ENCODE assay signal across 22 cellular contexts in the genomic region with DNA sequence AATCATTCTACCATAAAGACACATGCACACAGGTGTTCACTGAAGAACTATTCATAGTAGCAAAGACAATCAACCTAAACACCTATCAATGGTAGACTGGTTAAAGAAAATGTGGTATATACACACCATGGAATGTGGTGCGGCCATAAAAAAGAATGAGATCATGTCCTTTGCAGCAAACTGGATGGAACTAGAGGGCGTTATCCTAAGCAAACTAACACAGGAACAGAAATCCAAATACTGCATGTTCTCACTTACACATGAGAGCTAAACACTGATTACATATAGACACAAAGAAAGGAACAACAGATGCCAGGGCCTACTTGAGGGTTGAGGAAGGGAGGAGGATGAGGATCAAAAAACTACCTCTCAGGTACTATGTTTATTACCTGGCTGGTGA.
"Had no signal": no experiment of that assay in that cellular context is flagged by ENCODE, and none has a peak within 500 bp of the region (broad histone marks: within the 10 kb centered on the region; RNA-seq: fewer than 3 reads in every experiment).

No MANE protein-coding gene starts in this region.

- FAIRE-seq: TTC549 had no signal

- ATAC-seq: activated CD8-positive, alpha-beta T cell treated with anti-CD3 and anti-CD28 coated beads for 36 hours; body of pancreas; Panc1 had no signal

- DNase-seq: activated CD4-positive, alpha-beta T cell treated with anti-CD3 and anti-CD28 coated beads, Interleukin-2, amount 10 ng/mL, durations not matched to agents 24 days and 14 days; activated CD4-positive, alpha-beta T cell treated with anti-CD3 and anti-CD28 coated beads, Interleukin-2, amount 50 U/mL, for 4 hours; activated CD8-positive, alpha-beta T cell treated with anti-CD3 and anti-CD28 coated beads for 36 hours; activated gamma-delta T cell; activated naive CD4-positive, alpha-beta T cell treated with Interleukin-2 at 50 U/mL for 16 hours; activated naive CD8-positive, alpha-beta T cell treated with anti-CD3 and anti-CD28 coated beads, Interleukin-2, amount 10 ng/mL, durations not matched to agents 7 days and 5 days; activated T-cell treated with anti-CD3 and anti-CD28 coated beads, Interleukin-2, amount 50 U/mL, for 24 hours; amygdala; body of pancreas; Kasumi-1; MG63; NCI-H1048; NCI-H1105 treated with DMSO at 0.1 percent for 48 hours; NCI-H1436; NCI-H1694; NCI-H1930; NCI-H345; NCI-H526 treated with DMSO at 0.1 percent for 48 hours; SHP77; SJCRH30 had no signal
